8 cellular contexts compared by ENCODE assay signal in the genomic region with DNA sequence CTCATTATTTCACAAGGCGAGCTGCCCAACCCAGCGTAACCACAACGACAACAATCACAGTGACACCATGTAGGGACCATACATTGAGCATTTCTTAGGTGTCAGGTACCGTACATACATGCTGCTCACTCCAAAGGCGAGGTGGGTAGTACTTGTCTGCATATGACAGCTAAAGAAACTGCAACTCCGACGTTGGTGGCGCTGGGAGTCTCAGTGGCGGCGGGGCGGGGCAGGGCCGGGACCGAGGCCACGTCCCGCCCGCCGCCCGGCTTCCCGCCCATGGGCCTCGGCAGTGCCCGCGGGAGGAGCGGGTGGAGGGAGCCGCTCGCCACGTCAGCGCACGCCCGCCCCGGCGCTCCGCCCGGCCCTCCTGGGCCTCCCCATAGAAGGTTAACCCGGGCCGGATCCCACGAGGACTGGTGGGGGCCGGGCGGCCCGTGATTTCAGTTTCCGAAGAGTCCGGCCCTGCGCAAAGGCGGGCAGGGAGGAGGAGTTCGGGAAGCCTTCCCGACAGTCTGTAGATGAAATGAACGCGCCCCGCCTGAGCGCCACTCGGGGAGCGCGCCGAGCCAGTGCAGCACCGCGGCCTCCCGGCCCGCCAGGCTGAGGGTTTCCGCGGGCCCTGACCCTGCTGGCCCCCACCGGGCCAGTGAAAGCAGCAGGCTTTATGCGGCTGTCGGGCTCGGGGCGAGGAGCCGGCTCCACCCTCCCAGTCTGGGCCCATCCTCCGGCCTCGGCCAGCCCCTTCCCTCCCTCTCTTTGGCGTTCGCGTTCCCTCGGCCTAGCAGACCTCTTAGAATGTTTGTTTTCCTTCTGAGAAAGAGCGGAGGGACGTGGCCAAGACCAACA.
A peak's percentile ranks its signal among the peaks of the same experiment; 100 is the strongest.
DNase-seq lines count a peak whose midpoint lies in the region; ATAC-seq lines count a peak whose summit lies in the region.

No MANE protein-coding gene starts in this region.

- peak overlapping the region; percentile 72 for H3K27ac ChIP-seq in SJCRH30

- peak overlapping the region; percentile 47 for H3K4me3 ChIP-seq in SJCRH30
- peak overlapping the region; percentile 32 for H3K4me3 ChIP-seq in neuron (ENCODE audit: low read length)

- H3K36me3 ChIP-seq in SJCRH30 (no peaks in the 10 kb centered on the region), neuron (ENCODE audit: insufficient read depth, low read length) (no peaks in the 10 kb centered on the region)

- ATAC-seq in GM21390 (IDR thresholded peaks at IDR 0.05; ENCODE audit: unreplicated experiment): peak; percentile 86

- no peaks in the 10 kb centered on the region for H3K27me3 ChIP-seq in SJCRH30
- H3K27me3 ChIP-seq in neuron (ENCODE audit: insufficient read depth, low read length): peaks cover 5% of the 10 kb centered on the region

- H3K4me1 ChIP-seq in SJCRH30 (peaks cover 44% of the 10 kb centered on the region), neuron (ENCODE audit: insufficient read depth, low read length) (peaks cover 5% of the 10 kb centered on the region)

- H3K9me3 ChIP-seq in SJCRH30 (replicated peaks) (no peaks in the 10 kb centered on the region), neuron (ENCODE audit: low read length) (peaks cover 3% of the 10 kb centered on the region)

- peak; percentile 73 for DNase-seq in DMS153 (lab: John Stamatoyannopoulos, UW)
- DNase-seq in HT1080 (ENCODE audit: low read depth): peak; percentile 94
- peak; percentile 54 to 56 for DNase-seq in SJCRH30
- peak; percentile 86 for DNase-seq in activated naive CD4-positive, alpha-beta T cell treated with Interleukin-2 at 50 U/mL for 16 hours
- peak; percentile 82 for DNase-seq in foreskin melanocyte
- peak; percentile 95 for DNase-seq in stromal cell of bone marrow (ENCODE audit: low read depth)

- H2AFZ ChIP-seq in neuron (ENCODE audit: low read depth, low read length): no peak overlapping the region

Comparison
In these comparisons a context has a peak if more than half of its experiments do, and no peak if none do; other contexts are left out.
1. Peak in every context shown above with its lines: DNase-seq, ATAC-seq, H3K4me3 ChIP-seq and H3K27ac ChIP-seq.